8 cellular contexts compared by ENCODE assay signal in genomic region chr5:139482050-139482889, GRCh38. TPM values are rescaled to one million over a fixed set of nuclear protein-coding genes. Genes with fewer than 3 reads are reported as not detected.
DNase-seq lines count a peak whose midpoint lies in the region; ATAC-seq and TF ChIP-seq lines count a peak whose summit lies in the region.

Gene STING1 (minus strand): TSS chr5:139482758. CDS start chr5:139481704, 1,054 bp downstream.

- TF ChIP-seq CTCF in tibial nerve (IDR thresholded peaks at IDR 0.05): no peak

- H3K36me3 Mint-ChIP-seq in natural killer cell treated with Interleukin-12 subunit alpha and Interleukin-12 subunit beta and Interleukin-15 and Interleukin-18, amount 100 ng/mL, for 72 hours: no peaks in the 10 kb centered on the region

- TF ChIP-seq EP300 in tibial nerve (IDR thresholded peaks at IDR 0.05): peak in 1 of 2 donors; percentile 71

- H3K27ac ChIP-seq in esophagus (ENCODE audit: low read depth in 2 of 2, low read length in 1 of 2) (peak within 1 kb of the TSS; percentile 92 to 99), tibial nerve (peak within 1 kb of the TSS; percentile 73 to 95 (median 90))

- peak within 1 kb of the TSS; percentile 45 to 48 for H3K4me3 ChIP-seq in esophagus (ENCODE audit: low read depth in 1 of 2, low read length in 2 of 2)
- H3K4me3 ChIP-seq in tibial nerve: peak within 1 kb of the TSS; percentile 23 to 59 (median 50)

- no peaks in the 10 kb centered on the region for H3K27me3 Mint-ChIP-seq in natural killer cell treated with Interleukin-12 subunit alpha and Interleukin-12 subunit beta and Interleukin-15 and Interleukin-18, amount 100 ng/mL, for 72 hours

- H3K9me3 ChIP-seq in esophagus (ENCODE audit: control insufficient read depth in 2 of 2, insufficient read depth in 1 of 2, low read depth in 1 of 2, low read length in 1 of 2): no peaks in the 10 kb centered on the region
- no peaks in the 10 kb centered on the region for H3K9me3 ChIP-seq in tibial nerve

- H3K4me1 ChIP-seq in esophagus (ENCODE audit: control insufficient read depth in 2 of 2, insufficient read depth in 2 of 2, low read length in 1 of 2): peaks cover 12 to 16% of the 10 kb centered on the region in 2 donors
- peaks cover 0 to 58% (median 11%) of the 10 kb centered on the region in 4 donors for H3K4me1 ChIP-seq in tibial nerve

- H3K4me1 Mint-ChIP-seq in natural killer cell treated with Interleukin-12 subunit alpha and Interleukin-12 subunit beta and Interleukin-15 and Interleukin-18, amount 100 ng/mL, for 72 hours (ENCODE audit: low read depth in 2 of 2): peaks cover 33 to 41% of the 10 kb centered on the region in 2 donors

- DNase-seq in EH (ENCODE audit: low read depth): peak; percentile 99
- DNase-seq in NOMO-1 treated with dmso at 0.1 percent for 144 hours (lab: John Stamatoyannopoulos, UW; ENCODE audit: unreplicated experiment): peak; percentile 78
- peak; percentile 44 for DNase-seq in activated T-cell treated with anti-CD3 and anti-CD28 coated beads for 24 hours (ENCODE audit: low read depth)
- peak; percentile 83 for DNase-seq in natural killer cell treated with Interleukin-12 subunit alpha and Interleukin-12 subunit beta and Interleukin-15 and Interleukin-18, amount 100 ng/mL, for 72 hours (ENCODE audit: low spot score)
- peak; percentile 70 to 88 for DNase-seq in tibial nerve (ENCODE audit: low spot score in 2 of 2)

- no peaks in the 10 kb centered on the region for H3K27me3 ChIP-seq in esophagus (ENCODE audit: control insufficient read depth in 1 of 2, insufficient read depth in 2 of 2, low read length in 2 of 2)
- no peaks in the 10 kb centered on the region for H3K27me3 ChIP-seq in tibial nerve

- H3K36me3 ChIP-seq in esophagus (ENCODE audit: control insufficient read depth in 2 of 2, insufficient read depth in 2 of 2, low read length in 1 of 2) (peaks cover 1 to 13% of the 10 kb centered on the region in 2 donors), tibial nerve (peaks cover 0 to 20% (median 0%) of the 10 kb centered on the region in 3 donors)

- peak within 1 kb of the TSS; percentile 95 for H3K4me3 Mint-ChIP-seq in natural killer cell treated with Interleukin-12 subunit alpha and Interleukin-12 subunit beta and Interleukin-15 and Interleukin-18, amount 100 ng/mL, for 72 hours

- TF ChIP-seq POLR2A in tibial nerve (IDR thresholded peaks at IDR 0.05): peak in 1 of 2 donors; percentile 14

- H3K27ac Mint-ChIP-seq in natural killer cell treated with Interleukin-12 subunit alpha and Interleukin-12 subunit beta and Interleukin-15 and Interleukin-18, amount 100 ng/mL, for 72 hours: peak within 1 kb of the TSS; percentile 92 to 95

- ATAC-seq in HG03045 (IDR thresholded peaks at IDR 0.05; ENCODE audit: unreplicated experiment): peak; percentile 45
- ATAC-seq in natural killer cell treated with Interleukin-12 subunit alpha and Interleukin-12 subunit beta and Interleukin-15 and Interleukin-18, amount 100 ng/mL, for 72 hours: peak; percentile 90 to 93
- ATAC-seq in HG02870 (IDR thresholded peaks at IDR 0.05; ENCODE audit: unreplicated experiment): no peak

- H3K9me3 Mint-ChIP-seq in natural killer cell treated with Interleukin-12 subunit alpha and Interleukin-12 subunit beta and Interleukin-15 and Interleukin-18, amount 100 ng/mL, for 72 hours: no peaks in the 10 kb centered on the region

- WGBS in esophagus, 2 donors: 3 to 10% methylated on average over 19 of the region's 19 CpGs
- 14 to 25% methylated on average over 14 to 19 of the region's 19 CpGs for WGBS in tibial nerve, 2 donors

RNA-seq across cellular contexts. Expression of gene STING1, which starts in this region (rescaled TPM):
- polyA plus RNA-seq in esophagus: 10 to 100 TPM; 18.5 to 28.3 TPM
- 100 to 1,000 TPM; 138 to 156 TPM for total RNA-seq in natural killer cell treated with Interleukin-12 subunit alpha and Interleukin-12 subunit beta and Interleukin-15 and Interleukin-18, amount 100 ng/mL, for 72 hours
- 100 to 1,000 TPM in 1 of 4 donors, 10 to 100 TPM in 3; 48.1 to 102 (median 73.1) TPM for total RNA-seq in tibial nerve

Comparison
In these comparisons a context has a peak if more than half of its experiments do, and no peak if none do; other contexts are left out.
1. DNase-seq: peak in every context shown above with its lines; median percentile 99 in EH; 83 in natural killer cell treated with Interleukin-12 subunit alpha and Interleukin-12 subunit beta and Interleukin-15 and Interleukin-18, amount 100 ng/mL, for 72 hours; 79 in tibial nerve; 78 in NOMO-1 treated with dmso at 0.1 percent for 144 hours; 44 in activated T-cell treated with anti-CD3 and anti-CD28 coated beads for 24 hours.